9 cellular contexts compared by ENCODE assay signal in the genomic region with DNA sequence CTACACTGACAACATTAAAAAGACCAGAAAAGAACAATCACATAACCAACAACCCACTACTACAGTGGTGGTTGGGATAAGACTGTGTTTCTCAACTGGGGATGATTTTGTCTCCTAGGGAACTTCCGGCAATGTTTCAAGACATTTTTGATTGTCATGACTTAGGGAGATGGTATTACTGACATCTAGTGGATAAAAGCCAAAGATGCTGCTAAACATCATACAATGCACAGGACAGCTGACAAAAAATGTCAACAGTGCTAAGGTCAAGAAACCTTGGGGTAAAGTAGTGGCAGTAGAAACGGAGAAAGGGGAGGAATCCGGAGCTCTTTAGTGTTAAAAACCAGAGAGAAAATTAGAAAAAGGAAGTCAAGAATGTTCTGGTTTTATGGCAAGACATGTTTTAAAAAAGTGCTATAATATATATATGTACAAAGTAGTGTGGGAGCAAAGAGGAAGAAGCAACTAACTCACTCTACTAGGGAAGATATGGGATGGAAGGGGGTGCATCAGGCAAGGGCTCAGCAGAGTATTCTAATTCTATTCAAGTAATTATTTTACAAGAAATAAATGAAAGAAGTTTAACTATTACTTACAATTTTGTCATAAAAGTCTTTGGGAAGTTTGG. TPM values are rescaled to one million over a fixed set of nuclear protein-coding genes. Genes with fewer than 3 reads are reported as not detected.
DNase-seq lines count a peak whose midpoint lies in the region; ATAC-seq, FAIRE-seq and TF ChIP-seq lines count a peak whose summit lies in the region.
"Had no signal": no experiment of that assay in that cellular context is flagged by ENCODE, and none has a peak within 500 bp of the region (broad histone marks: within the 10 kb centered on the region; RNA-seq: fewer than 3 reads in every experiment).

No MANE protein-coding gene starts in this region.

- H3K4me1 ChIP-seq in A673 (ENCODE audit: insufficient read depth, low read length, poor library complexity, severe bottlenecking) (no peaks in the 10 kb centered on the region), Panc1 (ENCODE audit: control insufficient read depth, insufficient read depth, low read length) (no peaks in the 10 kb centered on the region), spleen (peaks cover 0 to 10% (median 0%) of the 10 kb centered on the region in 6 donors)

- ATAC-seq in Panc1, result peak; percentile 71; the same call in 1 of the 2 replicates
- ATAC-seq: activated naive CD4-positive, alpha-beta T cell treated with anti-CD3 and anti-CD28 coated beads, Interleukin-2, amount 50 U/mL, for 72 hours had no signal

- intact Hi-C loops in A673 (cut with micrococcal nuclease; ENCODE audit: unreplicated experiment), result loop anchor here (5.0 to 10.0 kb wide), 2 partner anchors 42 to 424 kb away; partner anchors contain the start of gene MDK
- intact Hi-C loops in Panc1 (cut with micrococcal nuclease; ENCODE audit: unreplicated experiment), result no loop called here
- intact Hi-C loops in spleen (cut with DNase I; ENCODE audit: low total_unique reads), result no loop called here

- TF ChIP-seq POLR2A in spleen (IDR thresholded peaks at IDR 0.05), result no peak

- BruUV-seq in A673 (replicated peaks; lab: Mats Ljungman, UMichigan), result no TSS peak
- BruUV-seq in Panc1 (replicated peaks; lab: Mats Ljungman, UMichigan), result no TSS peak

- H3K27me3 ChIP-seq in A673 (replicated peaks; ENCODE audit: insufficient read depth, low read depth, low read length, poor library complexity) (no peaks in the 10 kb centered on the region), Panc1 (ENCODE audit: control insufficient read depth, insufficient read depth, low read length) (no peaks in the 10 kb centered on the region), spleen (replicated peaks in 1 of 7) (no peaks in the 10 kb centered on the region)

- no peaks in the 10 kb centered on the region for H3K9me3 ChIP-seq in A673 (ENCODE audit: low read depth, low read length, poor library complexity, severe bottlenecking)
- H3K9me3 ChIP-seq in Panc1 (ENCODE audit: control insufficient read depth, insufficient read depth, low read depth, low read length), result no peaks in the 10 kb centered on the region
- H3K9me3 ChIP-seq in spleen, result no peaks in the 10 kb centered on the region

- in situ Hi-C loops in Panc1 (cut with HindIII; ENCODE audit: low pct_unique_long_range_greater_than_20kb, low sequenced_read_pairs), result no loop called here

- POLR2A ChIA-PET in A673 (lab: Charles Lee; ENCODE audit: low non-redundant PET) (no interaction called here), Panc1 (lab: Charles Lee) (interaction anchor here (0.7 kb wide), 1 partner anchor 331 kb away, joined by 3 read pairs; no protein-coding TSS in a partner anchor)

- no peak for FAIRE-seq in GM19239 (lab: Jason Lieb, UNC)

- TF ChIP-seq CTCF in A673 (conservative IDR thresholded peaks at IDR 0.05; ENCODE audit: low read depth, low read length) (peak; percentile 82), GM12864 (IDR thresholded peaks at IDR 0.05; ENCODE audit: low read depth, low read length, missing control alignments) (peak; percentile 38), Panc1 (IDR thresholded peaks at IDR 0.05) (peak; percentile 57; the same call in 1 of the 2 replicates), foreskin fibroblast (IDR thresholded peaks at IDR 0.05; ENCODE audit: low read depth, low read length) (no peak), spleen (IDR thresholded peaks at IDR 0.05 in 8 of 11, conservative IDR thresholded peaks at IDR 0.05 in 3 of 11) (peak in 4 of 11 experiments; percentile 14 to 34 (median 33)), coronary artery (IDR thresholded peaks at IDR 0.05) (no peak)

- WGBS in spleen, 5 donors, result 47 to 62% (median 55%) methylated on average over 3 of the region's 3 CpGs

- DNase-seq in A673 (ENCODE audit: low spot score), result peak; percentile 87
- no peak for DNase-seq in GM12864 (ENCODE audit: low read depth)
- no peak for DNase-seq in Panc1 (ENCODE audit: low read depth, low spot score)
- DNase-seq in foreskin fibroblast, result peak; percentile 19 to 51
- no peak for DNase-seq in spleen
- DNase-seq in GM19239 (ENCODE audit: insufficient read length, low spot score), result no peak
- DNase-seq in coronary artery (ENCODE audit: low spot score), result no peak
- DNase-seq in C1 segment of cervical spinal cord (lab: John Stamatoyannopoulos, UW), result no peak

- no peak overlapping the region for H3K4me3 ChIP-seq in A673 (ENCODE audit: low read depth, low read length, poor library complexity, severe bottlenecking)
- H3K4me3 ChIP-seq in GM12864 (ENCODE audit: low read depth, low read length), result no peak overlapping the region
- H3K4me3 ChIP-seq in Panc1 (ENCODE audit: low read depth in 2 of 2, low read length in 2 of 2), result no peak overlapping the region
- H3K4me3 ChIP-seq in foreskin fibroblast (ENCODE audit: low read depth in 1 of 2, low read length in 2 of 2), result no peak overlapping the region
- no peak overlapping the region for H3K4me3 ChIP-seq in spleen
- H3K4me3 ChIP-seq in coronary artery, result no peak overlapping the region

- CTCF ChIA-PET in A673 (lab: Charles Lee), result interaction anchor here (0.6 to 0.8 kb wide), 3 partner anchors 25 to 133 kb away, joined by 3 to 7 read pairs (median 3); no protein-coding TSS in a partner anchor
- CTCF ChIA-PET in Panc1 (lab: Charles Lee), result no interaction called here

- H3K27ac ChIP-seq in A673 (ENCODE audit: low read depth, low read length, poor library complexity, severe bottlenecking) (no peak overlapping the region), Panc1 (ENCODE audit: low read length) (no peak overlapping the region), spleen (no peak overlapping the region), coronary artery (no peak overlapping the region)

- H3K36me3 ChIP-seq in A673 (ENCODE audit: insufficient read depth, low read length, poor library complexity, severe bottlenecking) (peaks cover 92% of the 10 kb centered on the region), Panc1 (ENCODE audit: control insufficient read depth, insufficient read depth, low read length) (peaks cover 43% of the 10 kb centered on the region), spleen (peaks cover 0 to 98% (median 47%) of the 10 kb centered on the region in 6 donors)

RNA-seq across cellular contexts. Expression of gene CKAP5, which starts 37.2 kb away (rescaled TPM):
- total RNA-seq in A673 (2021) (572 and 581 TPM in 2 replicates), Panc1 (2021; ENCODE audit: unreplicated experiment) (191 TPM), spleen (10 to 100 TPM; 32.8 to 55.4 (median 46.0) TPM)
- polyA plus RNA-seq in Panc1 (2012; ENCODE audit: insufficient read length), result 81.8 TPM
- polyA plus RNA-seq in spleen, result 1 to 10 TPM; 6.5 to 8.5 (median 7.9) TPM

Comparison
In these comparisons a context has a peak if more than half of its experiments do, and no peak if none do; other contexts are left out.
1. DNase-seq: peak in A673 (single experiment) and foreskin fibroblast (2 of 2); none in GM12864 (single experiment), Panc1 (single experiment), spleen (single experiment), GM19239 (single experiment), coronary artery (single experiment) and C1 segment of cervical spinal cord (0 of 14).
2. CTCF ChIP-seq: peak in A673 (single experiment), GM12864 (single experiment) and Panc1 (single experiment); none in foreskin fibroblast (single experiment) and coronary artery (single experiment).